1 cellular context compared by ENCODE assay signal in the genomic region with DNA sequence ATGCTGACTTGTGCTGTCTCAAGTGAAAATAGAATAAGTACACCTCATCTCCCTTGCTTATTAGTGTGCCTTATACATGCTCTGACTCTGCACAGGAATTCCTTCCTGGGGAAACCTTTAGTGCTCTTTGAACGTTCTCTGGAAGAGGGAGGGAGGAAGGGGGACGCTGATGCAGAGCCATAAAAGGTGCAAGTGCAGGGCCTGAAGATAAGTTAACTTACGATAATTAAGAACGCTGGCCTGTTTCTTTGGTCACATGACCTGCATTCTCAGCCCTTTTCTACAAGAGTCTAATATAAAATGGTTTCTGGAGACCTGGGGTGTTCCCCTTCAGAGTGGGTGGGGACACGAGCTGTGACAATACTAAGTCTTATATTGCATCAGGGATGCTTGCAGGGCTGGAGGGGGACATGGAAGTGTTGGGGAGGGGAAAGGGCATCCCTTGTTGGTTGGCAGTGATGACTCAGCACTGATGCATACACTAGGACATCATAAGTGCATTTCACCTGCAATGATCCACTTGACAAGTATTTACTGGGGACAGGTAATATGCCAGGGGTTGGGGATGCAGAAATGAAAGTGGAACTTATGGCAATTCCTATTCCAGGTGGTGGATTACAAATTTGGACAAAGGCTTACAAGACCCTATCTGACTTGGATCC.
TF ChIP-seq lines count a peak whose summit lies in the region.

No MANE protein-coding gene starts in this region.

TF ChIP-seq in GM12878, 131 proteins besides CTCF, POLR2A, EP300 and RAD21:
- TF ChIP-seq, protein P1, sequence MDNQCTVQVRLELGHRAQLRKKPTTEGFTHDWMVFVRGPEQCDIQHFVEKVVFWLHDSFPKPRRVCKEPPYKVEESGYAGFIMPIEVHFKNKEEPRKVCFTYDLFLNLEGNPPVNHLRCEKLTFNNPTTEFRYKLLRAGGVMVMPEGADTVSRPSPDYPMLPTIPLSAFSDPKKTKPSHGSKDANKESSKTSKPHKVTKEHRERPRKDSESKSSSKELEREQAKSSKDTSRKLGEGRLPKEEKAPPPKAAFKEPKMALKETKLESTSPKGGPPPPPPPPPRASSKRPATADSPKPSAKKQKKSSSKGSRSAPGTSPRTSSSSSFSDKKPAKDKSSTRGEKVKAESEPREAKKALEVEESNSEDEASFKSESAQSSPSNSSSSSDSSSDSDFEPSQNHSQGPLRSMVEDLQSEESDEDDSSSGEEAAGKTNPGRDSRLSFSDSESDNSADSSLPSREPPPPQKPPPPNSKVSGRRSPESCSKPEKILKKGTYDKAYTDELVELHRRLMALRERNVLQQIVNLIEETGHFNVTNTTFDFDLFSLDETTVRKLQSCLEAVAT (IDR thresholded peaks at IDR 0.05): no peak
- no peak for TF ChIP-seq CBFB (IDR thresholded peaks at IDR 0.05; ENCODE audit: low read depth)
- TF ChIP-seq CREM (IDR thresholded peaks at IDR 0.05; ENCODE audit: low read depth): no peak
TF ChIP-seq in GM12878: peak in this region for 0.
